ENCODE assay signal across 20 cellular contexts in the genomic region with DNA sequence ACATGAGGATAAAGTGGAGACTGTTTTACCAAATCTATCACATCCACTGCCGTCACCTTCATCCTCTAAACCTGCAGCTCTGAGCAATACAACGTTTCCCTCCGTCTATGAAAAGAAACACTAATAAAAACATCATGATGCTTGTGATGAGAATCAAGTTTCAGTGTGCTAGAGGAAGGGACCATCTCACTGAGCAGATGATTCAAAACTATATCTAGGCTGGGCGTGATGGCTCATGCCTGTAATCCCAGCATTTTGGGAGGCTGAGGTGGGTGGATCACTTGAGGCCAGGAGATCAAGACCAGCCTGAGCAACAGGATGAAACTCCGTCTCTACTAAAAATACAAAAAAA. TPM values are rescaled to one million over a fixed set of nuclear protein-coding genes. Genes with fewer than 3 reads are reported as not detected.
"Had no signal": no experiment of that assay in that cellular context is flagged by ENCODE, and none has a peak within 500 bp of the region (broad histone marks: within the 10 kb centered on the region; RNA-seq: fewer than 3 reads in every experiment).

No MANE protein-coding gene starts in this region.

- H3K27ac ChIP-seq: epithelial cell of prostate, esophagus muscularis mucosa, foreskin keratinocyte, lower lobe of right lung, parathyroid adenoma, prostate gland, testis, tibial nerve, upper lobe of right lung, vagina had no signal

- H3K79me2 ChIP-seq: parathyroid adenoma had no signal

- ATAC-seq: effector memory CD8-positive, alpha-beta T cell; foreskin keratinocyte; lower lobe of right lung; stimulated activated naive CD8-positive, alpha-beta T cell treated with anti-CD3 and anti-CD28 coated beads, Interleukin-15, amount 100 ng/mL, for 72 hours had no signal

- H3K27ac Mint-ChIP-seq: dendritic cell treated with granulocyte-macrophage colony-stimulating factor and Interleukin-4, amounts not matched to agents 40 ng/mL and 50 ng/mL, for 4 days; effector memory CD8-positive, alpha-beta T cell; memory B cell; nephron; stimulated activated memory B cell treated with anti-CD40 and anti-IgM and Interleukin-4, amounts not matched to agents 10 μg/mL and 1 μg/mL and 100 μg/mL, for 72 hours; stimulated activated naive CD8-positive, alpha-beta T cell treated with anti-CD3 and anti-CD28 coated beads, Interleukin-15, amount 100 ng/mL, for 72 hours had no signal

- DNase-seq: effector memory CD8-positive, alpha-beta T cell; foreskin keratinocyte; lower lobe of right lung; midbrain; occipital lobe; stimulated activated CD4-positive, alpha-beta T cell treated with anti-CD3 and anti-CD28 coated beads, Interleukin-4, amount 100 ng/mL, for 1 hour; stimulated activated CD8-positive, alpha-beta memory T cell treated with anti-CD3 and anti-CD28 coated beads, Interleukin-4, amount 100 ng/mL, for 48 hours; stimulated activated naive CD8-positive, alpha-beta T cell treated with anti-CD3 and anti-CD28 coated beads, Interleukin-15, amount 100 ng/mL, for 72 hours; testis had no signal

- H3K4me3 ChIP-seq: esophagus muscularis mucosa, lower lobe of right lung, prostate gland, testis, tibial nerve, upper lobe of right lung, vagina had no signal

- H3K4me1 ChIP-seq: foreskin keratinocyte, lower lobe of right lung, parathyroid adenoma, prostate gland, tibial nerve, upper lobe of right lung, vagina had no signal

- H3K9me3 ChIP-seq: prostate gland, testis, upper lobe of right lung, vagina had no signal

- H3K4me1 Mint-ChIP-seq: memory B cell; nephron; stimulated activated memory B cell treated with anti-CD40 and anti-IgM and Interleukin-4, amounts not matched to agents 10 μg/mL and 1 μg/mL and 100 μg/mL, for 72 hours; stimulated activated naive CD8-positive, alpha-beta T cell treated with anti-CD3 and anti-CD28 coated beads, Interleukin-15, amount 100 ng/mL, for 72 hours had no signal

- H3K27me3 ChIP-seq: esophagus muscularis mucosa, foreskin keratinocyte, testis, tibial nerve, upper lobe of right lung, vagina had no signal

- H3K27me3 Mint-ChIP-seq: stimulated activated naive CD8-positive, alpha-beta T cell treated with anti-CD3 and anti-CD28 coated beads, Interleukin-15, amount 100 ng/mL, for 72 hours had no signal

- H3K4me3 Mint-ChIP-seq: dendritic cell treated with granulocyte-macrophage colony-stimulating factor and Interleukin-4, amounts not matched to agents 40 ng/mL and 50 ng/mL, for 4 days; effector memory CD8-positive, alpha-beta T cell; memory B cell; nephron; stimulated activated memory B cell treated with anti-CD40 and anti-IgM and Interleukin-4, amounts not matched to agents 10 μg/mL and 1 μg/mL and 100 μg/mL, for 72 hours; stimulated activated naive CD8-positive, alpha-beta T cell treated with anti-CD3 and anti-CD28 coated beads, Interleukin-15, amount 100 ng/mL, for 72 hours had no signal

- H3K9me3 Mint-ChIP-seq: effector memory CD8-positive, alpha-beta T cell had no signal

- H3K36me3 ChIP-seq: esophagus muscularis mucosa, lower lobe of right lung, prostate gland, tibial nerve, upper lobe of right lung, vagina had no signal

- H2AFZ ChIP-seq: parathyroid adenoma had no signal

RNA-seq across cellular contexts. Expression of a gene that starts 16.3 kb away (rescaled TPM):
- total RNA-seq: occipital lobe, tibial nerve had no signal
